Comparison of ENCODE assay signal across 8 cellular contexts in the genomic region with DNA sequence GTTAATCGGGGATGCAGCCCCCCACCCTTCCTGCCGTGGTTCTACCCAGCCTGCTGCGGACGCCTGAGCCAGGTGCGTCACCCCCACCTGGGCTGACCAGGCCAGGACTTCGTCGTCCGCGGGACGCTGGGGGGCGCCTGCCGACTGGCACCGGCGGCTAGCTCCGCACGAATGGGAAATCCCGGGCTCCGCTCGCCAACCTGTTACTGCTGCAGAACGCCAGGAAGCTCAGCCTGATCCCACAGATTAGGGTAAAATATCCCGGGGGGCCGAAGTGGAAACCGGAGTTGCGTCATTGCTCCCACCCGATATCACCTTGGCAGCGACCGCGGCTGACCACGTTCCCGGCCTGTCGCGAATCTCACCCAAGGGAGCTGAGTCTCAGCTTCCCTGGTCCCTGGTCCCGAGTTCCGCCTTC. TPM values are rescaled to one million over a fixed set of nuclear protein-coding genes. Genes with fewer than 3 reads are reported as not detected.
DNase-seq lines count a peak whose midpoint lies in the region; ATAC-seq and TF ChIP-seq lines count a peak whose summit lies in the region.

No MANE protein-coding gene starts in this region.

- CTCF ChIA-PET in Caco-2 (lab: Charles Lee) = interaction anchor here (0.6 to 1.8 kb wide), 40 partner anchors 8 to 684 kb away, joined by 3 to 187 read pairs (median 4); partner anchors contain the start of genes ASB8, SLC48A1 and TMEM106C

- H3K27ac Mint-ChIP-seq in Caco-2 (ENCODE audit: unreplicated experiment) = peak overlapping the region; percentile 88
- no peak overlapping the region for H3K27ac Mint-ChIP-seq in activated naive CD8-positive, alpha-beta T cell

- H3K27me3 Mint-ChIP-seq in Caco-2 (ENCODE audit: insufficient read depth, unreplicated experiment) = no peaks in the 10 kb centered on the region
- H3K27me3 Mint-ChIP-seq in activated naive CD8-positive, alpha-beta T cell = no peaks in the 10 kb centered on the region

- intact Hi-C loops in Caco-2 (cut with micrococcal nuclease; ENCODE audit: unreplicated experiment) = loop anchor here (1.0 to 5.0 kb wide), 4 partner anchors 26 to 97 kb away; partner anchors contain the start of genes COL2A1 and TMEM106C

- peak overlapping the region; percentile 76 for H3K4me3 Mint-ChIP-seq in Caco-2 (ENCODE audit: unreplicated experiment)
- H3K4me3 Mint-ChIP-seq in activated naive CD8-positive, alpha-beta T cell = peak overlapping the region; percentile 97

- TSS peak; percentile 39 for BruUV-seq in Caco-2 (replicated peaks; lab: Mats Ljungman, UMichigan)

- peak; percentile 63 to 96 for TF ChIP-seq CTCF in Caco-2 (IDR thresholded peaks at IDR 0.05; ENCODE audit: insufficient read depth in 1 of 2, low read depth in 1 of 2, low read length in 1 of 2, severe bottlenecking in 1 of 2, unreplicated experiment in 1 of 2)

- H3K36me3 ChIP-seq in Caco-2 (ENCODE audit: control insufficient read depth, insufficient read depth, low read length) = no peaks in the 10 kb centered on the region
- no peaks in the 10 kb centered on the region for H3K36me3 ChIP-seq in skeletal muscle tissue (ENCODE audit: control insufficient read depth in 3 of 3, insufficient read depth in 3 of 3, low read length in 3 of 3)

- peak overlapping the region; percentile 52 to 80 (median 68) for H3K9ac ChIP-seq in skeletal muscle tissue (ENCODE audit: low read depth in 1 of 3, low read length in 3 of 3)

- H3K9me3 ChIP-seq in Caco-2 (no peaks in the 10 kb centered on the region), skeletal muscle tissue (ENCODE audit: control insufficient read depth in 3 of 3, low read length in 3 of 3) (no peaks in the 10 kb centered on the region)

- peak; percentile 91 to 95 for DNase-seq in Caco-2
- DNase-seq in HuH-7.5 (ENCODE audit: low spot score) = peak; percentile 59
- peak; percentile 47 for DNase-seq in iPS DF 19.7 (ENCODE audit: low read depth, low spot score)
- DNase-seq in NCI-H128 (lab: John Stamatoyannopoulos, UW; ENCODE audit: unreplicated experiment) = no peak
- DNase-seq in cerebellar nuclear complex (lab: John Stamatoyannopoulos, UW) = no peak

- H3K36me3 Mint-ChIP-seq in Caco-2 (ENCODE audit: insufficient read depth, unreplicated experiment) = peaks cover 27% of the 10 kb centered on the region
- H3K36me3 Mint-ChIP-seq in activated naive CD8-positive, alpha-beta T cell = peaks cover 5% of the 10 kb centered on the region

- POLR2A ChIA-PET in Caco-2 (lab: Charles Lee) = interaction anchor here (0.5 to 1.9 kb wide), 21 partner anchors 8 to 224 kb away, joined by 3 to 24 read pairs (median 5); partner anchors contain the start of genes RPAP3, SENP1 and TMEM106C

- H3K4me3 ChIP-seq in Caco-2 (ENCODE audit: low read depth, low read length) = peak overlapping the region; percentile 36
- peak overlapping the region; percentile 84 to 88 (median 85) for H3K4me3 ChIP-seq in skeletal muscle tissue (ENCODE audit: low read length in 3 of 3)

- H3K4me1 ChIP-seq in Caco-2 (peaks cover 61% of the 10 kb centered on the region), skeletal muscle tissue (ENCODE audit: control insufficient read depth in 3 of 3, insufficient read depth in 3 of 3, low read length in 3 of 3) (peaks cover 23 to 40% (median 28%) of the 10 kb centered on the region in 3 donors)

- no peaks in the 10 kb centered on the region; the same call in 1 of the 2 replicates for H3K27me3 ChIP-seq in Caco-2 (replicated peaks; ENCODE audit: control insufficient read depth, insufficient read depth, low read length)
- peaks cover 5 to 33% (median 7%) of the 10 kb centered on the region in 3 donors for H3K27me3 ChIP-seq in skeletal muscle tissue (ENCODE audit: control insufficient read depth in 3 of 3, insufficient read depth in 3 of 3, low read length in 3 of 3)

- peak; percentile 7 for ATAC-seq in GM19455 (IDR thresholded peaks at IDR 0.05; ENCODE audit: unreplicated experiment)

- H3K27ac ChIP-seq in skeletal muscle tissue (ENCODE audit: low read depth, low read length) = no peak overlapping the region

- H3K4me1 Mint-ChIP-seq in Caco-2 (ENCODE audit: low read depth, unreplicated experiment) = peaks cover 65% of the 10 kb centered on the region
- H3K4me1 Mint-ChIP-seq in activated naive CD8-positive, alpha-beta T cell (ENCODE audit: low read depth) = peaks cover 41% of the 10 kb centered on the region

- H3K9me3 Mint-ChIP-seq in Caco-2 (ENCODE audit: unreplicated experiment) = no peaks in the 10 kb centered on the region
- H3K9me3 Mint-ChIP-seq in activated naive CD8-positive, alpha-beta T cell (ENCODE audit: low read depth) = no peaks in the 10 kb centered on the region

RNA-seq across cellular contexts. Expression of gene VDR, which starts 0.5 kb away (rescaled TPM):
- total RNA-seq in Caco-2 (2022) (13.6 and 15.4 TPM in 2 replicates), skeletal muscle tissue (0.52 TPM)

RNA-seq across cellular contexts. Expression of gene TMEM106C, which starts 58.1 kb away (rescaled TPM):
- total RNA-seq in Caco-2 (2022) (247 and 281 TPM in 2 replicates), skeletal muscle tissue (43.3 TPM)

Comparison
In these comparisons a context has a peak if more than half of its experiments do, and no peak if none do; other contexts are left out.
1. DNase-seq: peak in Caco-2 (2 of 2), HuH-7.5 (single experiment) and iPS DF 19.7 (single experiment); none in NCI-H128 (single experiment) and cerebellar nuclear complex (0 of 2).